9 cellular contexts compared by ENCODE assay signal in genomic region chr4:41692717-41693345, GRCh38. TPM values are rescaled to one million over a fixed set of nuclear protein-coding genes. Genes with fewer than 3 reads are reported as not detected.
DNase-seq lines count a peak whose midpoint lies in the region; ATAC-seq and TF ChIP-seq lines count a peak whose summit lies in the region.
"Had no signal": no experiment of that assay in that cellular context is flagged by ENCODE, and none has a peak within 500 bp of the region (broad histone marks: within the 10 kb centered on the region; RNA-seq: fewer than 3 reads in every experiment).

No MANE protein-coding gene starts in this region.

- DNase-seq in BE2C: peak; percentile 69
- DNase-seq in NCI-H748 treated with DMSO at 0.1 percent for 48 hours (lab: John Stamatoyannopoulos, UW): peak; percentile 38
- DNase-seq in glomerular endothelial cell (ENCODE audit: extremely low read depth, low read depth, low spot score): peak; percentile 18
- DNase-seq in prostate gland (ENCODE audit: low spot score): peak; percentile 10
- no peak for DNase-seq in HuH-7.5 (ENCODE audit: low spot score)

- H3K27me3 Mint-ChIP-seq in activated T-helper 17 cell treated with anti-CD3 and anti-CD28 coated beads, Interleukin-2, amount 50 U/mL, for 72 hours: peaks cover 10% of the 10 kb centered on the region

- no peak overlapping the region for H3K27ac Mint-ChIP-seq in activated T-helper 17 cell treated with anti-CD3 and anti-CD28 coated beads, Interleukin-2, amount 50 U/mL, for 72 hours
- H3K27ac Mint-ChIP-seq: naive thymus-derived CD8-positive, alpha-beta T cell had no signal

- peak; percentile 80 for ATAC-seq in GM18907 (IDR thresholded peaks at IDR 0.05; ENCODE audit: unreplicated experiment)
- peak; percentile 87 for ATAC-seq in HG03342 (IDR thresholded peaks at IDR 0.05; ENCODE audit: unreplicated experiment)
- ATAC-seq in activated T-helper 17 cell treated with anti-CD3 and anti-CD28 coated beads, Interleukin-2, amount 50 U/mL, for 72 hours (replicated peaks): peak; percentile 35
- ATAC-seq: naive thymus-derived CD8-positive, alpha-beta T cell had no signal

- H3K9me3 ChIP-seq in BE2C: no peaks in the 10 kb centered on the region
- H3K9me3 ChIP-seq in prostate gland: no peaks in the 10 kb centered on the region

- whole genome bisulfite sequencing in prostate gland: 48% methylated on average over 12 of the region's 12 CpGs

- no peaks in the 10 kb centered on the region for H3K27me3 ChIP-seq in BE2C
- H3K27me3 ChIP-seq in prostate gland (replicated peaks; ENCODE audit: insufficient read depth): no peaks in the 10 kb centered on the region

- intact Hi-C loops in prostate gland (cut with DNase I): loop anchor here (5.0 kb wide), 1 partner anchor 189 kb away; no protein-coding TSS in a partner anchor

- peak; percentile 97 for TF ChIP-seq CTCF in BE2C (IDR thresholded peaks at IDR 0.05; ENCODE audit: low read depth, low read length)
- peak in 3 of 4 experiments; percentile 57 to 79 (median 61) for TF ChIP-seq CTCF in prostate gland (IDR thresholded peaks at IDR 0.05)

- no peak overlapping the region for H3K27ac ChIP-seq in prostate gland

- TF ChIP-seq POLR2A in prostate gland (IDR thresholded peaks at IDR 0.05): no peak

- no peak overlapping the region for H3K4me3 Mint-ChIP-seq in activated T-helper 17 cell treated with anti-CD3 and anti-CD28 coated beads, Interleukin-2, amount 50 U/mL, for 72 hours
- H3K4me3 Mint-ChIP-seq: naive thymus-derived CD8-positive, alpha-beta T cell had no signal

- H3K4me3 ChIP-seq in BE2C (ENCODE audit: low read depth, low read length) (no peak overlapping the region), prostate gland (no peak overlapping the region)

- H3K36me3 ChIP-seq in BE2C: peaks cover 54% of the 10 kb centered on the region
- H3K36me3 ChIP-seq in prostate gland: peaks cover 0 to 4% of the 10 kb centered on the region in 2 donors

- H3K9me3 Mint-ChIP-seq in activated T-helper 17 cell treated with anti-CD3 and anti-CD28 coated beads, Interleukin-2, amount 50 U/mL, for 72 hours: no peaks in the 10 kb centered on the region
- H3K9me3 Mint-ChIP-seq: naive thymus-derived CD8-positive, alpha-beta T cell had no signal

- no peaks in the 10 kb centered on the region for H3K4me1 Mint-ChIP-seq in activated T-helper 17 cell treated with anti-CD3 and anti-CD28 coated beads, Interleukin-2, amount 50 U/mL, for 72 hours

- peaks cover 10% of the 10 kb centered on the region for H3K4me1 ChIP-seq in BE2C
- H3K4me1 ChIP-seq in prostate gland (replicated peaks): no peaks in the 10 kb centered on the region

- H3K36me3 Mint-ChIP-seq in activated T-helper 17 cell treated with anti-CD3 and anti-CD28 coated beads, Interleukin-2, amount 50 U/mL, for 72 hours (ENCODE audit: low read depth): no peaks in the 10 kb centered on the region
- H3K36me3 Mint-ChIP-seq: naive thymus-derived CD8-positive, alpha-beta T cell had no signal

RNA-seq across cellular contexts. Expression of gene PHOX2B, which starts 55.7 kb away (rescaled TPM):
- 33.5 TPM for polyA plus RNA-seq in BE2C (2012; ENCODE audit: insufficient read depth, insufficient read length, low read depth)
- not detected for total RNA-seq in activated T-helper 17 cell treated with anti-CD3 and anti-CD28 coated beads, Interleukin-2, amount 50 U/mL, for 72 hours
- total RNA-seq in glomerular endothelial cell: not detected in 2 replicates
- not detected for total RNA-seq in prostate gland
- total RNA-seq: naive thymus-derived CD8-positive, alpha-beta T cell had no signal
- polyA plus RNA-seq: naive thymus-derived CD8-positive, alpha-beta T cell had no signal

Comparison
In these comparisons a context has a peak if more than half of its experiments do, and no peak if none do; other contexts are left out.
1. ATAC-seq: peak in every context shown above with its lines; median percentile 87 in HG03342; 80 in GM18907; 35 in activated T-helper 17 cell treated with anti-CD3 and anti-CD28 coated beads, Interleukin-2, amount 50 U/mL, for 72 hours.